Comparison of ENCODE assay signal across 8 cellular contexts in the genomic region with DNA sequence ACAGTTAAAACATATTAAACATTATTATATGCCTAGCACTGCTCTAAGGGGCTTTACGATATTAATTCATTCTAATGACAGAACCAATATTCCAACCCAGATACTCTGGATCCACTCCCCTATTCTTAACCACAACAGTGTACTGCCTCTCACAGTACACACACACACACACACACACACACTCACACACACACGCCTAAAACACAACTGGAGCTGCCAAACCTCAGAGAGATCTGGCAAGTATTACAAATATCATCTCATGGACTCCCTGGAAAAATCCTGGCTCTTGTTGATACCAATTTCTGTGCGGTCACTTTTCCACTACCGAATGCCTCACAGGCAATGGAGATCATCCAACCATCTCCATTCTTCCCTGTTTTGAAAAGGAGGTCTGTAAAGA. TPM values are rescaled to one million over a fixed set of nuclear protein-coding genes. Genes with fewer than 3 reads are reported as not detected.
DNase-seq lines count a peak whose midpoint lies in the region; ATAC-seq and TF ChIP-seq lines count a peak whose summit lies in the region.

No MANE protein-coding gene starts in this region.

- H3K79me1 ChIP-seq in H9 (ENCODE audit: insufficient read depth, low read depth, low read length, poor library complexity, severe bottlenecking): peaks cover 5% of the 10 kb centered on the region

- no peak overlapping the region for H2BK15ac ChIP-seq in H9 (ENCODE audit: low read depth, low read length)

- H4K91ac ChIP-seq in H9 (ENCODE audit: insufficient read length, low read depth, low read length): no peak overlapping the region

- H4K20me1 ChIP-seq in H9 (ENCODE audit: control insufficient read depth, insufficient read depth, insufficient read length): no peaks in the 10 kb centered on the region

- H3K23ac ChIP-seq in H9 (ENCODE audit: insufficient read length, low read depth, low read length): no peak overlapping the region

- peak overlapping the region; percentile 100 for H3K4me3 Mint-ChIP-seq in H9
- peak overlapping the region; percentile 100 for H3K4me3 Mint-ChIP-seq in activated CD4-positive, alpha-beta memory T cell treated with anti-CD3 and anti-CD28 coated beads for 36 hours

- TF ChIP-seq CTCF in H9 (conservative IDR thresholded peaks at IDR 0.05): no peak
- no peak for TF ChIP-seq CTCF in heart right ventricle (IDR thresholded peaks at IDR 0.05)

- no peak overlapping the region for H2BK12ac ChIP-seq in H9 (ENCODE audit: insufficient read length, low read depth, low read length)

- intact Hi-C loops in activated CD4-positive, alpha-beta memory T cell treated with anti-CD3 and anti-CD28 coated beads for 36 hours (cut with micrococcal nuclease): no loop called here
- intact Hi-C loops in heart right ventricle (cut with DNase I): no loop called here

- no peak overlapping the region for H2AK5ac ChIP-seq in H9 (ENCODE audit: insufficient read length, low read length)

- H3K18ac ChIP-seq in H9 (ENCODE audit: insufficient read length, low read depth, low read length): no peak overlapping the region

- H2BK120ac ChIP-seq in H9 (ENCODE audit: low read depth, low read length, poor library complexity, severe bottlenecking): no peak overlapping the region

- H3K36me3 ChIP-seq in heart right ventricle: peaks cover 0 to 7% (median 0%) of the 10 kb centered on the region in 9 donors

- no peaks in the 10 kb centered on the region for H3K9me3 ChIP-seq in H9 (ENCODE audit: control insufficient read depth, low read depth, low read length)
- H3K9me3 ChIP-seq in heart right ventricle: peaks cover 0 to 10% (median 0%) of the 10 kb centered on the region in 11 donors

- H2AFZ ChIP-seq in H9 (ENCODE audit: low read length): no peak overlapping the region

- CTCF ChIA-PET in activated CD4-positive, alpha-beta memory T cell treated with anti-CD3 and anti-CD28 coated beads for 36 hours (lab: Charles Lee): interaction anchor here (0.7 kb wide), 1 partner anchor 87 kb away, joined by 3 read pairs; no protein-coding TSS in a partner anchor

- H3K27me3 ChIP-seq in H9 (ENCODE audit: insufficient read depth, low read length) (no peaks in the 10 kb centered on the region), heart right ventricle (peaks cover 0 to 11% (median 0%) of the 10 kb centered on the region in 7 donors)

- no peak overlapping the region for H3K4ac ChIP-seq in H9 (ENCODE audit: low read depth, low read length)

- H4K8ac ChIP-seq in H9 (replicated peaks; ENCODE audit: insufficient read length, low read depth, low read length): no peak overlapping the region

- no peak overlapping the region for H4K5ac ChIP-seq in H9 (ENCODE audit: insufficient read length, low read depth, low read length)

- H3K36me3 Mint-ChIP-seq in H9 (ENCODE audit: insufficient read depth in 1 of 3, low read depth in 3 of 3): peaks cover 11 to 12% (median 11%) of the 10 kb centered on the region in 3 experiments
- peaks cover 13% of the 10 kb centered on the region for H3K36me3 Mint-ChIP-seq in activated CD4-positive, alpha-beta memory T cell treated with anti-CD3 and anti-CD28 coated beads for 36 hours

- no peak overlapping the region for H3T11ph ChIP-seq in H9 (ENCODE audit: low read length)

- no CpG with 5 or more reads among the region's 4 CpGs for WGBS in H9 (ENCODE audit: extremely low coverage, insufficient read length, low lambda C conversion rate)
- WGBS in heart right ventricle, 2 donors: 44 to 53% methylated on average over 4 of the region's 4 CpGs

- peak overlapping the region in 9 of 10 donors; percentile 63 to 94 (median 82) for H3K4me3 ChIP-seq in heart right ventricle
- peak overlapping the region in 6 of 7 experiments; percentile 56 to 94 (median 80) for H3K4me3 ChIP-seq in skin epidermis

- H3K79me2 ChIP-seq in H9 (ENCODE audit: insufficient read depth, low read length): no peaks in the 10 kb centered on the region; the same call in 1 of the 2 replicates

- H3K4me1 Mint-ChIP-seq in H9: peaks cover 17 to 19% of the 10 kb centered on the region in 2 experiments
- peaks cover 37% of the 10 kb centered on the region for H3K4me1 Mint-ChIP-seq in activated CD4-positive, alpha-beta memory T cell treated with anti-CD3 and anti-CD28 coated beads for 36 hours (ENCODE audit: low read depth)

- POLR2A ChIA-PET in activated CD4-positive, alpha-beta memory T cell treated with anti-CD3 and anti-CD28 coated beads for 36 hours (lab: Charles Lee): interaction anchor here (0.6 kb wide), 1 partner anchor 80 kb away, joined by 3 read pairs; no protein-coding TSS in a partner anchor

- no peaks in the 10 kb centered on the region for H3K27me3 Mint-ChIP-seq in H9 (ENCODE audit: low read depth)
- H3K27me3 Mint-ChIP-seq in activated CD4-positive, alpha-beta memory T cell treated with anti-CD3 and anti-CD28 coated beads for 36 hours: peaks cover under 1% of the 10 kb centered on the region

- no peak overlapping the region for H3K27ac Mint-ChIP-seq in H9
- H3K27ac Mint-ChIP-seq in activated CD4-positive, alpha-beta memory T cell treated with anti-CD3 and anti-CD28 coated beads for 36 hours: peak overlapping the region; percentile 99

- H3K14ac ChIP-seq in H9 (ENCODE audit: insufficient read depth, low read length): no peak overlapping the region

- no peak for DNase-seq in H9
- no peak for DNase-seq in activated CD4-positive, alpha-beta memory T cell treated with anti-CD3 and anti-CD28 coated beads for 36 hours
- peak in 1 of 2 donors; percentile 43 for DNase-seq in heart right ventricle
- no peak for DNase-seq in putamen (ENCODE audit: low spot score)
- no peak for DNase-seq in cortex of kidney (lab: John Stamatoyannopoulos, UW)
- DNase-seq in SK-N-DZ (ENCODE audit: low spot score): no peak

- H3K4me1 ChIP-seq in H9 (ENCODE audit: insufficient read depth, low read length) (no peaks in the 10 kb centered on the region; the same call in 1 of the 2 replicates), heart right ventricle (peaks cover 0 to 28% (median 18%) of the 10 kb centered on the region in 9 donors)

- peak in 6 of 8 donors; percentile 6 to 67 (median 51) for ATAC-seq in heart right ventricle
- no peak for ATAC-seq in activated CD4-positive, CD25-positive, alpha-beta regulatory T cell treated with anti-CD3 and anti-CD28 coated beads, Interleukin-2, amount 50 U/mL, for 24 hours

- no peak overlapping the region for H2BK5ac ChIP-seq in H9 (ENCODE audit: insufficient read length, low read length)

- peaks cover 2 to 4% of the 10 kb centered on the region in 2 experiments; a peak in 4 of 5 replicates for H3K9me3 Mint-ChIP-seq in H9
- peaks cover 5% of the 10 kb centered on the region for H3K9me3 Mint-ChIP-seq in activated CD4-positive, alpha-beta memory T cell treated with anti-CD3 and anti-CD28 coated beads for 36 hours

- H3K27ac ChIP-seq in H9 (ENCODE audit: insufficient read length, low read depth, low read length) (no peak overlapping the region), heart right ventricle (peak overlapping the region in 7 of 10 donors; percentile 86 to 98 (median 92)), skin epidermis (peak overlapping the region in 4 of 21 experiments; percentile 88 to 95 (median 90))

- peak overlapping the region; percentile 96 for H3K4me2 ChIP-seq in H9 (ENCODE audit: insufficient read depth, insufficient read length, low read length)

- peak overlapping the region; percentile 69 for H3K9ac ChIP-seq in H9 (ENCODE audit: extremely low read depth, insufficient read length, low read length)

- H3K23me2 ChIP-seq in H9 (ENCODE audit: insufficient read length, low read depth, low read length, poor library complexity, severe bottlenecking): peaks cover 8% of the 10 kb centered on the region

- H2BK20ac ChIP-seq in H9 (ENCODE audit: low read depth, low read length, poor library complexity, severe bottlenecking): no peak overlapping the region

- no peak overlapping the region for H3K56ac ChIP-seq in H9 (ENCODE audit: insufficient read length, low read depth, low read length)

RNA-seq across cellular contexts. Expression of a gene that starts 1.3 kb away (rescaled TPM):
- 16.7 and 18.7 TPM in 2 replicates for total RNA-seq in H9 (2021)
- total RNA-seq in activated CD4-positive, alpha-beta memory T cell treated with anti-CD3 and anti-CD28 coated beads for 36 hours: 10 to 100 TPM; 17.2 to 17.3 TPM
- total RNA-seq in heart right ventricle: 10 to 100 TPM in 8 of 10 donors, 1 to 10 TPM in 2; 5.5 to 19.4 (median 12.2) TPM
- polyA plus RNA-seq in heart right ventricle: 10 to 100 TPM in 1 of 2 donors, 1 to 10 TPM in 1; 8.8 to 11.0 TPM
- polyA plus RNA-seq in SK-N-DZ (2014; cell fraction: cytosol; rRNA removed): 22.4 and 23.9 TPM in 2 replicates
- 8.8 and 13.8 TPM in 2 replicates for polyA plus RNA-seq in SK-N-DZ (2014; cell fraction: nucleus; rRNA removed)

RNA-seq across cellular contexts. Expression of a gene that starts 33.4 kb away (rescaled TPM):
- total RNA-seq in H9 (2021) (23.3 and 31.9 TPM in 2 replicates), heart right ventricle (10 to 100 TPM; 20.6 to 29.7 (median 25.8) TPM)
- total RNA-seq in activated CD4-positive, alpha-beta memory T cell treated with anti-CD3 and anti-CD28 coated beads for 36 hours: 10 to 100 TPM; 11.8 to 13.9 TPM
- polyA plus RNA-seq in heart right ventricle: 10 to 100 TPM in 1 of 2 donors, 1 to 10 TPM in 1; 3.1 to 18.1 TPM
- polyA plus RNA-seq in SK-N-DZ (2014; cell fraction: cytosol; rRNA removed): 10.8 and 31.1 TPM in 2 replicates
- polyA plus RNA-seq in SK-N-DZ (2014; cell fraction: nucleus; rRNA removed): 25.6 and 30.7 TPM in 2 replicates

Comparison
In these comparisons a context has a peak if more than half of its experiments do, and no peak if none do; other contexts are left out.
1. ATAC-seq: peak in heart right ventricle (6 of 8); none in activated CD4-positive, CD25-positive, alpha-beta regulatory T cell treated with anti-CD3 and anti-CD28 coated beads, Interleukin-2, amount 50 U/mL, for 24 hours (0 of 2).